Comparison of ENCODE assay signal across 12 cellular contexts in genomic region chr2:180653481-180653880, GRCh38.
DNase-seq lines count a peak whose midpoint lies in the region; ATAC-seq and TF ChIP-seq lines count a peak whose summit lies in the region.
"Had no signal": no experiment of that assay in that cellular context is flagged by ENCODE, and none has a peak within 500 bp of the region (broad histone marks: within the 10 kb centered on the region; RNA-seq: fewer than 3 reads in every experiment).

No MANE protein-coding gene starts in this region.

- no peaks in the 10 kb centered on the region for H3K9me3 ChIP-seq in left lung
- H3K9me3 ChIP-seq in tibial artery = no peaks in the 10 kb centered on the region
- H3K9me3 ChIP-seq: BLaER1 treated with 17β-estradiol and CSF1 and Interleukin-3, amounts not matched to agents 10 nM and 100 nM had no signal

- H3K27me3 ChIP-seq in left lung (no peaks in the 10 kb centered on the region), tibial artery (no peaks in the 10 kb centered on the region)

- TF ChIP-seq CTCF in left lung (IDR thresholded peaks at IDR 0.05) = no peak
- no peak for TF ChIP-seq CTCF in tibial artery (IDR thresholded peaks at IDR 0.05)

- H3K4me1 ChIP-seq in left lung (no peaks in the 10 kb centered on the region), tibial artery (no peaks in the 10 kb centered on the region)

- intact Hi-C loops in left lung (cut with DNase I) (no loop called here), tibial artery (cut with DNase I; ENCODE audit: low total_unique reads) (no loop called here)

- peak; percentile 10 for DNase-seq in NCI-H1436 (lab: John Stamatoyannopoulos, UW)
- DNase-seq in NCI-H1436 treated with DMSO at 0.1 percent for 48 hours (lab: John Stamatoyannopoulos, UW) = no peak
- peak; percentile 56 for DNase-seq in DMS79 treated with DMSO at 0.1 percent for 48 hours (lab: John Stamatoyannopoulos, UW)
- peak; percentile 29 for DNase-seq in NCI-H69 (lab: John Stamatoyannopoulos, UW)
- DNase-seq in left lung = no peak
- no peak for DNase-seq in NCI-H187 (lab: John Stamatoyannopoulos, UW)
- no peak for DNase-seq in tibial artery
- DNase-seq: Calu3; CD8-positive, alpha-beta T cell; H9 had no signal

- H3K4me3 ChIP-seq in left lung = no peak overlapping the region
- no peak overlapping the region for H3K4me3 ChIP-seq in tibial artery
- H3K4me3 ChIP-seq: BLaER1 treated with 17β-estradiol and CSF1 and Interleukin-3, amounts not matched to agents 10 nM and 100 nM had no signal

- H3K36me3 ChIP-seq in left lung = no peaks in the 10 kb centered on the region
- H3K36me3 ChIP-seq in tibial artery = no peaks in the 10 kb centered on the region
- H3K36me3 ChIP-seq: BLaER1 treated with 17β-estradiol and CSF1 and Interleukin-3, amounts not matched to agents 10 nM and 100 nM had no signal

- ATAC-seq in left lung = peak; percentile 54
- ATAC-seq: CD8-positive, alpha-beta T cell; HepG2 had no signal

- H3K27ac ChIP-seq in left lung (no peak overlapping the region), tibial artery (no peak overlapping the region)
- H3K27ac ChIP-seq: BLaER1 treated with 17β-estradiol and CSF1 and Interleukin-3, amounts not matched to agents 10 nM and 100 nM had no signal

Comparison
In these comparisons a context has a peak if more than half of its experiments do, and no peak if none do; other contexts are left out.
1. DNase-seq: peak in NCI-H1436 (single experiment), DMS79 treated with DMSO at 0.1 percent for 48 hours (single experiment) and NCI-H69 (single experiment); none in NCI-H1436 treated with DMSO at 0.1 percent for 48 hours (single experiment), left lung (0 of 2), NCI-H187 (0 of 2) and tibial artery (0 of 2).